1 cellular context compared by ENCODE assay signal in genomic region chr6:142846459-142846831, GRCh38.
TF ChIP-seq lines count a peak whose summit lies in the region.

No MANE protein-coding gene starts in this region.

TF ChIP-seq in GM23338, 12 proteins besides CTCF, POLR2A, EP300 and RAD21:
- TF ChIP-seq, protein P1, sequence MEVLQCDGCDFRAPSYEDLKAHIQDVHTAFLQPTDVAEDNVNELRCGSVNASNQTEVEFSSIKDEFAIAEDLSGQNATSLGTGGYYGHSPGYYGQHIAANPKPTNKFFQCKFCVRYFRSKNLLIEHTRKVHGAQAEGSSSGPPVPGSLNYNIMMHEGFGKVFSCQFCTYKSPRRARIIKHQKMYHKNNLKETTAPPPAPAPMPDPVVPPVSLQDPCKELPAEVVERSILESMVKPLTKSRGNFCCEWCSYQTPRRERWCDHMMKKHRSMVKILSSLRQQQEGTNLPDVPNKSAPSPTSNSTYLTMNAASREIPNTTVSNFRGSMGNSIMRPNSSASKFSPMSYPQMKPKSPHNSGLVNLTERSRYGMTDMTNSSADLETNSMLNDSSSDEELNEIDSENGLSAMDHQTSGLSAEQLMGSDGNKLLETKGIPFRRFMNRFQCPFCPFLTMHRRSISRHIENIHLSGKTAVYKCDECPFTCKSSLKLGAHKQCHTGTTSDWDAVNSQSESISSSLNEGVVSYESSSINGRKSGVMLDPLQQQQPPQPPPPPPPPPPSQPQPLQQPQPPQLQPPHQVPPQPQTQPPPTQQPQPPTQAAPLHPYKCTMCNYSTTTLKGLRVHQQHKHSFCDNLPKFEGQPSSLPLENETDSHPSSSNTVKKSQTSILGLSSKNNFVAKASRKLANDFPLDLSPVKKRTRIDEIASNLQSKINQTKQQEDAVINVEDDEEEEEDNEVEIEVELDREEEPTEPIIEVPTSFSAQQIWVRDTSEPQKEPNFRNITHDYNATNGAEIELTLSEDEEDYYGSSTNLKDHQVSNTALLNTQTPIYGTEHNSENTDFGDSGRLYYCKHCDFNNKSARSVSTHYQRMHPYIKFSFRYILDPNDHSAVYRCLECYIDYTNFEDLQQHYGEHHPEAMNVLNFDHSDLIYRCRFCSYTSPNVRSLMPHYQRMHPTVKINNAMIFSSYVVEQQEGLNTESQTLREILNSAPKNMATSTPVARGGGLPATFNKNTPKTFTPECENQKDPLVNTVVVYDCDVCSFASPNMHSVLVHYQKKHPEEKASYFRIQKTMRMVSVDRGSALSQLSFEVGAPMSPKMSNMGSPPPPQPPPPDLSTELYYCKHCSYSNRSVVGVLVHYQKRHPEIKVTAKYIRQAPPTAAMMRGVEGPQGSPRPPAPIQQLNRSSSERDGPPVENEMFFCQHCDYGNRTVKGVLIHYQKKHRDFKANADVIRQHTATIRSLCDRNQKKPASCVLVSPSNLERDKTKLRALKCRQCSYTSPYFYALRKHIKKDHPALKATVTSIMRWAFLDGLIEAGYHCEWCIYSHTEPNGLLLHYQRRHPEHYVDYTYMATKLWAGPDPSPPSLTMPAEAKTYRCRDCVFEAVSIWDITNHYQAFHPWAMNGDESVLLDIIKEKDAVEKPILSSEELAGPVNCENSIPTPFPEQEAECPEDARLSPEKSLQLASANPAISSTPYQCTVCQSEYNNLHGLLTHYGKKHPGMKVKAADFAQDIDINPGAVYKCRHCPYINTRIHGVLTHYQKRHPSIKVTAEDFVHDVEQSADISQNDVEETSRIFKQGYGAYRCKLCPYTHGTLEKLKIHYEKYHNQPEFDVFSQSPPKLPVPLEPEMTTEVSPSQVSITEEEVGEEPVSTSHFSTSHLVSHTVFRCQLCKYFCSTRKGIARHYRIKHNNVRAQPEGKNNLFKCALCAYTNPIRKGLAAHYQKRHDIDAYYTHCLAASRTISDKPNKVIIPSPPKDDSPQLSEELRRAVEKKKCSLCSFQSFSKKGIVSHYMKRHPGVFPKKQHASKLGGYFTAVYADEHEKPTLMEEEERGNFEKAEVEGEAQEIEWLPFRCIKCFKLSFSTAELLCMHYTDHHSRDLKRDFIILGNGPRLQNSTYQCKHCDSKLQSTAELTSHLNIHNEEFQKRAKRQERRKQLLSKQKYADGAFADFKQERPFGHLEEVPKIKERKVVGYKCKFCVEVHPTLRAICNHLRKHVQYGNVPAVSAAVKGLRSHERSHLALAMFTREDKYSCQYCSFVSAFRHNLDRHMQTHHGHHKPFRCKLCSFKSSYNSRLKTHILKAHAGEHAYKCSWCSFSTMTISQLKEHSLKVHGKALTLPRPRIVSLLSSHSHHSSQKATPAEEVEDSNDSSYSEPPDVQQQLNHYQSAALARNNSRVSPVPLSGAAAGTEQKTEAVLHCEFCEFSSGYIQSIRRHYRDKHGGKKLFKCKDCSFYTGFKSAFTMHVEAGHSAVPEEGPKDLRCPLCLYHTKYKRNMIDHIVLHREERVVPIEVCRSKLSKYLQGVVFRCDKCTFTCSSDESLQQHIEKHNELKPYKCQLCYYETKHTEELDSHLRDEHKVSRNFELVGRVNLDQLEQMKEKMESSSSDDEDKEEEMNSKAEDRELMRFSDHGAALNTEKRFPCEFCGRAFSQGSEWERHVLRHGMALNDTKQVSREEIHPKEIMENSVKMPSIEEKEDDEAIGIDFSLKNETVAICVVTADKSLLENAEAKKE (CRISPR knock-in tag; IDR thresholded peaks at IDR 0.05), result no peak
- TF ChIP-seq CREB1 (CRISPR knock-in tag; IDR thresholded peaks at IDR 0.05; ENCODE audit: low read depth), result no peak
- TF ChIP-seq, protein P2, sequence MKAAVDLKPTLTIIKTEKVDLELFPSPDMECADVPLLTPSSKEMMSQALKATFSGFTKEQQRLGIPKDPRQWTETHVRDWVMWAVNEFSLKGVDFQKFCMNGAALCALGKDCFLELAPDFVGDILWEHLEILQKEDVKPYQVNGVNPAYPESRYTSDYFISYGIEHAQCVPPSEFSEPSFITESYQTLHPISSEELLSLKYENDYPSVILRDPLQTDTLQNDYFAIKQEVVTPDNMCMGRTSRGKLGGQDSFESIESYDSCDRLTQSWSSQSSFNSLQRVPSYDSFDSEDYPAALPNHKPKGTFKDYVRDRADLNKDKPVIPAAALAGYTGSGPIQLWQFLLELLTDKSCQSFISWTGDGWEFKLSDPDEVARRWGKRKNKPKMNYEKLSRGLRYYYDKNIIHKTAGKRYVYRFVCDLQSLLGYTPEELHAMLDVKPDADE (IDR thresholded peaks at IDR 0.05), result no peak
- no peak for TF ChIP-seq STAT1 (IDR thresholded peaks at IDR 0.05; ENCODE audit: unreplicated experiment)
- TF ChIP-seq, protein P3, sequence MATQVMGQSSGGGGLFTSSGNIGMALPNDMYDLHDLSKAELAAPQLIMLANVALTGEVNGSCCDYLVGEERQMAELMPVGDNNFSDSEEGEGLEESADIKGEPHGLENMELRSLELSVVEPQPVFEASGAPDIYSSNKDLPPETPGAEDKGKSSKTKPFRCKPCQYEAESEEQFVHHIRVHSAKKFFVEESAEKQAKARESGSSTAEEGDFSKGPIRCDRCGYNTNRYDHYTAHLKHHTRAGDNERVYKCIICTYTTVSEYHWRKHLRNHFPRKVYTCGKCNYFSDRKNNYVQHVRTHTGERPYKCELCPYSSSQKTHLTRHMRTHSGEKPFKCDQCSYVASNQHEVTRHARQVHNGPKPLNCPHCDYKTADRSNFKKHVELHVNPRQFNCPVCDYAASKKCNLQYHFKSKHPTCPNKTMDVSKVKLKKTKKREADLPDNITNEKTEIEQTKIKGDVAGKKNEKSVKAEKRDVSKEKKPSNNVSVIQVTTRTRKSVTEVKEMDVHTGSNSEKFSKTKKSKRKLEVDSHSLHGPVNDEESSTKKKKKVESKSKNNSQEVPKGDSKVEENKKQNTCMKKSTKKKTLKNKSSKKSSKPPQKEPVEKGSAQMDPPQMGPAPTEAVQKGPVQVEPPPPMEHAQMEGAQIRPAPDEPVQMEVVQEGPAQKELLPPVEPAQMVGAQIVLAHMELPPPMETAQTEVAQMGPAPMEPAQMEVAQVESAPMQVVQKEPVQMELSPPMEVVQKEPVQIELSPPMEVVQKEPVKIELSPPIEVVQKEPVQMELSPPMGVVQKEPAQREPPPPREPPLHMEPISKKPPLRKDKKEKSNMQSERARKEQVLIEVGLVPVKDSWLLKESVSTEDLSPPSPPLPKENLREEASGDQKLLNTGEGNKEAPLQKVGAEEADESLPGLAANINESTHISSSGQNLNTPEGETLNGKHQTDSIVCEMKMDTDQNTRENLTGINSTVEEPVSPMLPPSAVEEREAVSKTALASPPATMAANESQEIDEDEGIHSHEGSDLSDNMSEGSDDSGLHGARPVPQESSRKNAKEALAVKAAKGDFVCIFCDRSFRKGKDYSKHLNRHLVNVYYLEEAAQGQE (IDR thresholded peaks at IDR 0.05; ENCODE audit: unreplicated experiment), result no peak
- no peak for TF ChIP-seq EZH2 (IDR thresholded peaks at IDR 0.05; ENCODE audit: low read depth, unreplicated experiment)
